ENCODE assay signal across 8 cellular contexts in genomic region chr22:28710112-28710888, GRCh38. TPM values are rescaled to one million over a fixed set of nuclear protein-coding genes. Genes with fewer than 3 reads are reported as not detected.
DNase-seq lines count a peak whose midpoint lies in the region; ATAC-seq and TF ChIP-seq lines count a peak whose summit lies in the region.
"Had no signal": no experiment of that assay in that cellular context is flagged by ENCODE, and none has a peak within 500 bp of the region (broad histone marks: within the 10 kb centered on the region; RNA-seq: fewer than 3 reads in every experiment).

No MANE protein-coding gene starts in this region.

- peak overlapping the region; percentile 93 for H2AK5ac ChIP-seq in IMR-90 (ENCODE audit: low read depth, low read length)

- peak overlapping the region; percentile 87 for H3K4ac ChIP-seq in IMR-90 (ENCODE audit: low read depth, low read length)

- ATAC-seq in IMR-90 (ENCODE audit: low read depth): peak; percentile 90

- H4K8ac ChIP-seq in IMR-90 (ENCODE audit: low read depth in 2 of 2, low read length in 2 of 2): peak overlapping the region; percentile 78 to 90; a peak in 3 of 4 replicates

- H3K9me1 ChIP-seq in IMR-90 (ENCODE audit: insufficient read depth, low read length): peaks cover 3% of the 10 kb centered on the region; the same call in 1 of the 2 replicates

- H3K36me3 ChIP-seq in IMR-90 (ENCODE audit: control insufficient read depth, insufficient read depth, low read length): no peaks in the 10 kb centered on the region
- no peaks in the 10 kb centered on the region for H3K36me3 ChIP-seq in hepatocyte (replicated peaks; ENCODE audit: insufficient read depth, low read depth)
- no peaks in the 10 kb centered on the region for H3K36me3 ChIP-seq in transverse colon

- H4K91ac ChIP-seq in IMR-90 (ENCODE audit: insufficient read depth, low read depth, low read length): peak overlapping the region; percentile 94

- peak overlapping the region; percentile 84; the same call in 1 of the 2 replicates for H4K5ac ChIP-seq in IMR-90 (ENCODE audit: low read depth, low read length)

- H3K27ac ChIP-seq in IMR-90 (ENCODE audit: insufficient read depth, low read length): peak overlapping the region; percentile 98
- H3K27ac ChIP-seq in hepatocyte: peak overlapping the region; percentile 71
- peak overlapping the region; percentile 38 to 69 (median 50) for H3K27ac ChIP-seq in transverse colon

- peak overlapping the region; percentile 97 for H2BK15ac ChIP-seq in IMR-90 (ENCODE audit: low read depth, low read length)

- in situ Hi-C loops in IMR-90 (cut with MboI; ENCODE audit: low sequenced_read_pairs): no loop called here
- in situ Hi-C loops in astrocyte of the spinal cord (cut with HindIII; ENCODE audit: low sequenced_read_pairs): no loop called here
- in situ Hi-C loops in transverse colon (cut with MboI; ENCODE audit: low pct_ligation_motif_present in 1 of 4, low pct_unique_long_range_greater_than_20kb in 1 of 4, low sequenced_read_pairs in 3 of 4): no loop called here

- TF ChIP-seq EP300 in transverse colon (IDR thresholded peaks at IDR 0.05; ENCODE audit: low read depth): no peak

- H3K18ac ChIP-seq in IMR-90 (ENCODE audit: low read depth, low read length): peak overlapping the region; percentile 95

- WGBS in IMR-90 (ENCODE audit: extremely low coverage in 2 of 2, insufficient read length in 1 of 2), 2 experiments: no CpG with 5 or more reads among the region's 3 CpGs
- WGBS in hepatocyte (ENCODE audit: low lambda C conversion rate, missing lambda C conversion rate): 56% methylated on average over 3 of the region's 3 CpGs
- WGBS in transverse colon (ENCODE audit: low coverage in 1 of 2), 2 donors: 74 to 76% methylated on average over 2 to 3 of the region's 3 CpGs

- H3K79me2 ChIP-seq in hepatocyte: no peaks in the 10 kb centered on the region

- H3K4me3 ChIP-seq in IMR-90 (ENCODE audit: insufficient read depth, low read depth, low read length) (no peak overlapping the region), astrocyte of the spinal cord (ENCODE audit: low read depth, low read length) (no peak overlapping the region), hepatocyte (no peak overlapping the region), transverse colon (no peak overlapping the region)

- no peak overlapping the region for H2AFZ ChIP-seq in IMR-90 (replicated peaks; ENCODE audit: low read length, poor library complexity)
- H2AFZ ChIP-seq in hepatocyte: no peak overlapping the region

- intact Hi-C loops in IMR-90 (cut with micrococcal nuclease): loop anchor here (5.0 kb wide), 1 partner anchor 62 kb away; the partner anchor contains the start of gene CCDC117
- intact Hi-C loops in transverse colon (cut with DNase I; ENCODE audit: low total_unique reads): no loop called here

- H2AK9ac ChIP-seq in IMR-90 (replicated peaks; ENCODE audit: low read depth, low read length, poor library complexity): peak overlapping the region; percentile 59

- CTCF ChIA-PET in IMR-90 (lab: Yijun Ruan, JAX): interaction anchor here (0.7 to 1.1 kb wide), 2 partner anchors 15 to 57 kb away, joined by 3 to 4 read pairs; no protein-coding TSS in a partner anchor
- CTCF ChIA-PET in GM10248 (lab: Yijun Ruan, JAX): interaction anchor here (0.7 to 1.9 kb wide), 6 partner anchors 9 to 329 kb away, joined by 3 to 5 read pairs (median 3); no protein-coding TSS in a partner anchor

- peak overlapping the region; percentile 95 for H2BK120ac ChIP-seq in IMR-90 (ENCODE audit: low read depth, low read length)

- TF ChIP-seq CTCF in IMR-90 (conservative IDR thresholded peaks at IDR 0.05; ENCODE audit: low read depth, low read length) (no peak), astrocyte of the spinal cord (IDR thresholded peaks at IDR 0.05; ENCODE audit: low read depth, low read length) (no peak), hepatocyte (IDR thresholded peaks at IDR 0.05; ENCODE audit: poor library complexity) (no peak), transverse colon (IDR thresholded peaks at IDR 0.05) (no peak), GM10248 (IDR thresholded peaks at IDR 0.05; ENCODE audit: control extremely low read depth, extremely low read depth, low read depth, missing control alignments) (no peak)

- H3K4me2 ChIP-seq in IMR-90 (ENCODE audit: low read depth, low read length) (peak overlapping the region; percentile 43), hepatocyte (peak overlapping the region; percentile 55)

- no TSS peak for BruUV-seq in IMR-90 (replicated peaks; lab: Mats Ljungman, UMichigan)

- H2BK20ac ChIP-seq in IMR-90 (ENCODE audit: low read depth, low read length): peak overlapping the region; percentile 89

- H2BK5ac ChIP-seq in IMR-90 (ENCODE audit: low read depth, low read length, poor library complexity, severe bottlenecking): peak overlapping the region; percentile 97

- H4K20me1 ChIP-seq in IMR-90 (ENCODE audit: insufficient read depth, low read length) (0 out of 2 replicates have a peak, but pooled peaks cover 3% of the 10 kb centered on the region), hepatocyte (ENCODE audit: insufficient read depth, poor library complexity, severe bottlenecking) (no peaks in the 10 kb centered on the region)

- 0 out of 4 replicates have a peak, but pooled peaks cover 0 to 3% of the 10 kb centered on the region in 2 experiments for H3K79me1 ChIP-seq in IMR-90 (ENCODE audit: low read depth in 1 of 2, low read length in 2 of 2)

- dilution Hi-C loops in IMR-90 (cut with HindIII; ENCODE audit: low sequenced_read_pairs, unreplicated experiment): no loop called here

- DNase-seq in IMR-90 (peak; percentile 93), astrocyte of the spinal cord (ENCODE audit: low read depth, low spot score) (peak; percentile 84), hepatocyte (ENCODE audit: low spot score) (peak; percentile 23), transverse colon (no peak), 8988T (no peak), GM10248 (ENCODE audit: extremely low spot score) (no peak), DMS153 (lab: John Stamatoyannopoulos, UW) (no peak)
- DNase-seq: GOT3 had no signal

- peak overlapping the region; percentile 87 for H3K14ac ChIP-seq in IMR-90 (replicated peaks; ENCODE audit: low read depth, low read length)

- H3K9ac ChIP-seq in IMR-90 (ENCODE audit: low read depth, low read length): peak overlapping the region; percentile 47; the same call in 1 of the 2 replicates

- TF ChIP-seq RAD21 in IMR-90 (IDR thresholded peaks at IDR 0.05; ENCODE audit: low read length): no peak

- POLR2A ChIA-PET in IMR-90 (lab: Charles Lee; ENCODE audit: unreplicated experiment): interaction anchor here (0.6 kb wide), 1 partner anchor 76 kb away, joined by 3 read pairs; no protein-coding TSS in a partner anchor
- POLR2A ChIA-PET in GM10248 (lab: Yijun Ruan, JAX): interaction anchor here (1.0 kb wide), 1 partner anchor 31 kb away, joined by 3 read pairs; no protein-coding TSS in a partner anchor

- H3K9me3 ChIP-seq in IMR-90 (ENCODE audit: control insufficient read depth, insufficient read depth, low read length) (no peaks in the 10 kb centered on the region), hepatocyte (ENCODE audit: low read depth) (no peaks in the 10 kb centered on the region), transverse colon (no peaks in the 10 kb centered on the region)

- H3K56ac ChIP-seq in IMR-90 (ENCODE audit: extremely low read depth, insufficient read depth, low read length): peak overlapping the region; percentile 96

- H3K4me1 ChIP-seq in IMR-90 (ENCODE audit: control insufficient read depth, insufficient read depth, low read length) (peaks cover 10% of the 10 kb centered on the region), hepatocyte (ENCODE audit: insufficient read depth) (peaks cover 21% of the 10 kb centered on the region), transverse colon (peaks cover 0 to 8% (median 0%) of the 10 kb centered on the region in 4 donors)

- H3K27me3 ChIP-seq in IMR-90 (ENCODE audit: control insufficient read depth, insufficient read depth, low read length) (no peaks in the 10 kb centered on the region), hepatocyte (no peaks in the 10 kb centered on the region), transverse colon (no peaks in the 10 kb centered on the region)

- TF ChIP-seq POLR2A in IMR-90 (IDR thresholded peaks at IDR 0.05; ENCODE audit: low read depth, low read length) (no peak), transverse colon (IDR thresholded peaks at IDR 0.05) (no peak)

- H3K23ac ChIP-seq in IMR-90 (ENCODE audit: low read depth, low read length): peak overlapping the region; percentile 84

- no peaks in the 10 kb centered on the region for H3K9me2 ChIP-seq in hepatocyte (replicated peaks; ENCODE audit: insufficient read depth)

TF ChIP-seq in IMR-90, 13 proteins besides CTCF, POLR2A, EP300 and RAD21:
- no peak for TF ChIP-seq CHD1 (IDR thresholded peaks at IDR 0.05; ENCODE audit: low read depth, low read length)
- TF ChIP-seq CEBPB (IDR thresholded peaks at IDR 0.05; ENCODE audit: low read depth, low read length): no peak
- TF ChIP-seq FOS (IDR thresholded peaks at IDR 0.05; ENCODE audit: low read depth, low read length): peak; percentile 41; the same call in 1 of the 2 replicates
- TF ChIP-seq BHLHE40 (IDR thresholded peaks at IDR 0.05; ENCODE audit: low read depth, low read length): no peak

RNA-seq across cellular contexts. Expression of gene TTC28, which starts 30.7 kb away (rescaled TPM):
- 9.4 and 13.3 TPM in 2 replicates for total RNA-seq in IMR-90 (2012; rRNA removed)
- polyA plus RNA-seq in IMR-90 (2012; rRNA removed): 5.6 TPM in 2 replicates
- 6.8 and 13.4 TPM in 2 replicates for polyA plus RNA-seq in IMR-90 (2012; cell fraction: cytosol; rRNA removed)
- polyA plus RNA-seq in IMR-90 (2012; cell fraction: nucleus; rRNA removed; ENCODE audit: low replicate concordance): 26.4 and 34.0 TPM in 2 replicates
- 30.4 and 45.7 TPM in 2 replicates for total RNA-seq in hepatocyte
- polyA plus RNA-seq in hepatocyte: 13.9 and 14.7 TPM in 2 replicates
- 10 to 100 TPM in 2 of 4 donors, 1 to 10 TPM in 2; 7.6 to 84.2 (median 12.4) TPM for total RNA-seq in transverse colon

RNA-seq across cellular contexts. Expression of gene CHEK2, which starts 31.3 kb away (rescaled TPM):
- total RNA-seq in IMR-90 (2012; rRNA removed): 9.9 and 11.4 TPM in 2 replicates
- 11.6 and 16.1 TPM in 2 replicates for polyA plus RNA-seq in IMR-90 (2012; rRNA removed)
- 5.3 and 7.8 TPM in 2 replicates for polyA plus RNA-seq in IMR-90 (2012; cell fraction: cytosol; rRNA removed)
- 12.6 and 34.5 TPM in 2 replicates for polyA plus RNA-seq in IMR-90 (2012; cell fraction: nucleus; rRNA removed; ENCODE audit: low replicate concordance)
- total RNA-seq in hepatocyte: 15.5 and 25.9 TPM in 2 replicates
- polyA plus RNA-seq in hepatocyte: 17.1 and 19.1 TPM in 2 replicates
- 10 to 100 TPM in 2 of 4 donors, 1 to 10 TPM in 1, not detected in 1; 6.6 to 12.1 (median 10.8) TPM for total RNA-seq in transverse colon

RNA-seq across cellular contexts. Expression of gene HSCB, which starts 31.5 kb away (rescaled TPM):
- total RNA-seq in IMR-90 (2012; rRNA removed) (5.4 and 9.4 TPM in 2 replicates), hepatocyte (18.9 and 30.8 TPM in 2 replicates), transverse colon (10 to 100 TPM in 3 of 4 donors, 1 to 10 TPM in 1; 2.6 to 25.3 (median 20.5) TPM)
- polyA plus RNA-seq in IMR-90 (2012; rRNA removed) (13.2 and 13.4 TPM in 2 replicates), hepatocyte (20.6 and 22.6 TPM in 2 replicates)
- 13.5 and 15.5 TPM in 2 replicates for polyA plus RNA-seq in IMR-90 (2012; cell fraction: cytosol; rRNA removed)
- 2.7 and 3.8 TPM in 2 replicates for polyA plus RNA-seq in IMR-90 (2012; cell fraction: nucleus; rRNA removed; ENCODE audit: low replicate concordance)

Comparison
In these comparisons a context has a peak if more than half of its experiments do, and no peak if none do; other contexts are left out.
1. DNase-seq: peak in IMR-90 (single experiment), astrocyte of the spinal cord (single experiment) and hepatocyte (single experiment); none in transverse colon (single experiment), 8988T (single experiment), GM10248 (single experiment) and DMS153 (single experiment).
2. Peak in every context shown above with its lines, with median percentiles within 50 percentile points of each other: H3K27ac ChIP-seq.